8 cellular contexts compared by ENCODE assay signal in the genomic region with DNA sequence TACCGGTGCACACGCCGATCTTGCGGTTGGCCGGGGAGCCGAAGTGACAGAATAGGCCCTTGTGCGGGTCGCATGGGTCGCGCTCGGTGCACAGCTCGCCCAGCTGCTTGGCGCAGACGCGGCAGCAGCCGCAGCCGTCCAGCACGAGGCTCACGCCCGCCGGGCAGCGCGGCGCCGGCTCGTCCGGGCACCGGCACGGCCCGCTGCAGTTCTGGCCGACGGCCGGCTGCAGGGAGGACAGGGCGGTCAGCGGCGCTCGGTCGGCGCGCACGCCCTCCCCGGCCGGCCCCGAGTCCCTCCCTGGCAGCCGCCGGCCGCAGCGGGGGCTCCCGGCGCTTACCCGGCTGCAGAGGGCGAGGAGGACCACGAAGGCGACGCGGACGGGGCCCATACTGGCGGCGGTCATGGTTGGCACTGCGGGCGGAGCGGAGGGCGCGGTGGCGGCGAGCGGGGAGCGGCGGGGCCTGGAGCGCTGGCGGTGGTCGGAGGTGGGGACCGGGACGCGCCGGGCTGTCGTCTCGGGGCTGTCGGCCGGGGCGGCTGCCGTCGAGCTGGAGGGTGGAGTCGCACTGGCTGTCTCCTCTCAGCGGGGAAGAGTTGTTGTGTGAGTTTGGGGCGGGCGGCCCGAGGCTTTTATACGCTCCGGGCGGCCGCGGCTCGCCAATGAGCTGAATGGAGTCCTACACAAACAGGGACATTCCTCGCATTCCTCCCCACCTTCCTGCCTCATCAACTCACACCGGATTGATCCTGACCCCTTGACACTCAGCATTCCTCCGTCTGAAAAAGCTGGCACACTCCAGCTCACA. TPM values are rescaled to one million over a fixed set of nuclear protein-coding genes. Genes with fewer than 3 reads are reported as not detected.
A peak's percentile ranks its signal among the peaks of the same experiment; 100 is the strongest.
DNase-seq lines count a peak whose midpoint lies in the region; ATAC-seq and TF ChIP-seq lines count a peak whose summit lies in the region.

TSS of gene CCN2 (minus strand) at position 606 of the 809 bp plus-strand sequence. CDS start at position 406, 200 bp downstream.

- H3K27ac Mint-ChIP-seq in CD14-positive monocyte (no peak within 1 kb of the TSS), T-cell (no peak within 1 kb of the TSS)

- H3K36me3 Mint-ChIP-seq in CD14-positive monocyte: peaks cover 0 to 3% of the 10 kb centered on the region in 2 donors
- no peaks in the 10 kb centered on the region for H3K36me3 Mint-ChIP-seq in T-cell

- H3K27me3 Mint-ChIP-seq in CD14-positive monocyte (ENCODE audit: low read depth in 3 of 3) (peaks cover 61 to 82% (median 63%) of the 10 kb centered on the region in 3 donors), T-cell (peaks cover 63 to 71% of the 10 kb centered on the region in 2 donors)

- H3K9me3 Mint-ChIP-seq in CD14-positive monocyte (peaks cover 0 to 13% (median 0%) of the 10 kb centered on the region in 7 donors), T-cell (no peaks in the 10 kb centered on the region)

- DNase-seq in CD14-positive monocyte (ENCODE audit: low spot score) (no peak), GOT3 (lab: John Stamatoyannopoulos, UW) (peak; percentile 79), T-cell (no peak), epidermal melanocyte (ENCODE audit: insufficient read length, low spot score) (peak; percentile 72), medulla oblongata (ENCODE audit: extremely low spot score) (peak; percentile 53)

- peak in 2 of 4 experiments; percentile 13 to 32 for ATAC-seq in T-cell (replicated peaks in 1 of 4)
- no peak for ATAC-seq in GM18867 (IDR thresholded peaks at IDR 0.05; ENCODE audit: unreplicated experiment)
- ATAC-seq in GM21619 (IDR thresholded peaks at IDR 0.05; ENCODE audit: unreplicated experiment): no peak

- H3K27ac ChIP-seq in temporal lobe (ENCODE audit: low read depth, low read length): peak within 1 kb of the TSS; percentile 40

- CTCF ChIA-PET in T-cell (lab: Charles Lee): no interaction called here

- POLR2A ChIA-PET in T-cell (lab: Charles Lee): no interaction called here

- peak within 1 kb of the TSS; percentile 68 to 89 for H3K4me3 Mint-ChIP-seq in CD14-positive monocyte
- peak within 1 kb of the TSS; percentile 72 to 87 (median 75) for H3K4me3 Mint-ChIP-seq in T-cell

- peaks cover 6% of the 10 kb centered on the region for H3K4me1 Mint-ChIP-seq in CD14-positive monocyte
- peaks cover 7 to 17% (median 10%) of the 10 kb centered on the region in 3 donors for H3K4me1 Mint-ChIP-seq in T-cell

- TF ChIP-seq CTCF in CD14-positive monocyte (IDR thresholded peaks at IDR 0.05): no peak

- intact Hi-C loops in CD14-positive monocyte (cut with micrococcal nuclease): no loop called here

RNA-seq across cellular contexts. Expression of gene CCN2, which starts in this region (rescaled TPM):
- not detected for polyA plus RNA-seq in CD14-positive monocyte
- total RNA-seq in T-cell (1 to 10 TPM in 2 of 5 donors, under 1 TPM in 1, not detected in 2; 0.49 to 1.3 (median 1.2) TPM), temporal lobe (16.2 TPM)

Comparison
In these comparisons a context has a peak if more than half of its experiments do, and no peak if none do; other contexts are left out.
1. DNase-seq: peak in GOT3 (single experiment), epidermal melanocyte (single experiment) and medulla oblongata (single experiment); none in CD14-positive monocyte (single experiment) and T-cell (0 of 34).